2 cellular contexts compared by ENCODE assay signal in genomic region chr15:22884344-22884743, GRCh38.
TF ChIP-seq lines count a peak whose summit lies in the region.

No MANE protein-coding gene starts in this region.

TF ChIP-seq in SK-N-SH, 30 proteins besides CTCF, POLR2A, EP300 and RAD21 (continued from another document):
- TF ChIP-seq RFX5 (IDR thresholded peaks at IDR 0.05; ENCODE audit: low read length) (no peak), ZBTB33 (IDR thresholded peaks at IDR 0.05; ENCODE audit: borderline replicate concordance, low read depth) (no peak), MEF2A (IDR thresholded peaks at IDR 0.05; ENCODE audit: borderline replicate concordance, low read depth) (no peak), GATA2 (CRISPR knock-in tag; IDR thresholded peaks at IDR 0.05) (no peak)

TF ChIP-seq in SK-N-SH treated with all-trans-retinoic acid at 6 μM for 48 hours, 23 proteins besides CTCF, POLR2A, EP300 and RAD21 (continued from another document):
- TF ChIP-seq CSRNP3 (CRISPR knock-in tag; IDR thresholded peaks at IDR 0.05) (no peak), ISL1 (CRISPR knock-in tag; IDR thresholded peaks at IDR 0.05) (no peak), PATZ1 (CRISPR knock-in tag; IDR thresholded peaks at IDR 0.05; ENCODE audit: borderline replicate concordance) (no peak), ZNF8 (CRISPR knock-in tag; IDR thresholded peaks at IDR 0.05) (no peak), CSDC2 (CRISPR knock-in tag; IDR thresholded peaks at IDR 0.05) (no peak), ZFP30 (CRISPR knock-in tag; IDR thresholded peaks at IDR 0.05) (no peak), ZC3H10 (CRISPR knock-in tag; IDR thresholded peaks at IDR 0.05) (no peak)
TF ChIP-seq in SK-N-SH treated with all-trans-retinoic acid at 6 μM for 48 hours: peak in this region for 0.
